In the genomic region with DNA sequence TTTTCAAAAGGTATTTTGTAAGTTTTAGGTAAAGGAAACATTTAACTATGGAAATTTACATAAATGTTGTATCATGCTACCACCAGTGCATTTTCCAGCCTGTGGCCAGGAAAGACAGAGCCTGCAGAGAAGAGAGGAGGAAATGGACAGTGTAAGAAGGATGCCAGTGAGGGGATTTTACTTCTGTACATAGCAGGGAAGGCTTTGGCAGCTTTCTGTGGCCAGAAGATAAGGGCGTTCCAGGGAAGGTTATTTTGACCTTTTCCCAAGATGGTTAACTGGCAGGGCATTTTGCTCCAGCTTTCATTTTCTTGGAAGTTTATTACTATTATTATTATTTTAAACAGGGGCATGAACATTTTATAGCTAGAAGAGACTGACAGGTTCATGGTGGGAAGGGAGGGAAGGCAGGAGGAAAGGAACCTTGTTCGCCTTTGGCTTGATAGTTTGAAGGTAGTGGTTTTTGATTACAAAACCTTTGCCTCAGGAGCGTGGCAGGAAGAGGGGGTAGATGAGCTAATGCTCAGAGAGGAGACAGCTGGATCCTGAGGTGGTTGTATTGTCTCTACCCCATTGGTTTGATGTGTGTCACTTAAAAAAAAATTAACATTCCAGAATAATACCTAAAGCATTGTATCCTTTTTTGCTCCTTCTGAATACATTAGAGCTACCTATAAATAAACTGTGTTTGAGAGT, we compare ENCODE assay signal across 16 cellular contexts. TPM values are rescaled to one million over a fixed set of nuclear protein-coding genes. Genes with fewer than 3 reads are reported as not detected.
A peak's percentile ranks its signal among the peaks of the same experiment; 100 is the strongest.
DNase-seq lines count a peak whose midpoint lies in the region; ATAC-seq and TF ChIP-seq lines count a peak whose summit lies in the region.
"Had no signal": no experiment of that assay in that cellular context is flagged by ENCODE, and none has a peak within 500 bp of the region (broad histone marks: within the 10 kb centered on the region; RNA-seq: fewer than 3 reads in every experiment).

No MANE protein-coding gene starts in this region.

- peaks cover 14% of the 10 kb centered on the region for H4K20me1 ChIP-seq in DND-41 (ENCODE audit: insufficient read depth, low read length)

- ATAC-seq in DND-41 (ENCODE audit: insufficient read depth, low read depth), result no peak
- ATAC-seq in GM18502 (IDR thresholded peaks at IDR 0.05; ENCODE audit: poor library complexity, unreplicated experiment), result no peak
- ATAC-seq: foreskin keratinocyte had no signal

- no peaks in the 10 kb centered on the region; the same call in 1 of the 2 replicates for H3K36me3 ChIP-seq in DND-41 (ENCODE audit: insufficient read depth, low read length)

- no peaks in the 10 kb centered on the region for H3K27me3 ChIP-seq in DND-41 (ENCODE audit: insufficient read depth, low read length, poor library complexity)
- H3K27me3 ChIP-seq: foreskin keratinocyte had no signal

- H2AFZ ChIP-seq in DND-41 (ENCODE audit: low read depth, low read length), result no peak overlapping the region

- H3K9ac ChIP-seq in DND-41 (ENCODE audit: low read depth, low read length), result no peak overlapping the region

- H3K4me1 ChIP-seq in DND-41 (ENCODE audit: insufficient read depth, low read length), result peaks cover 44% of the 10 kb centered on the region

- no peak overlapping the region for H3K27ac ChIP-seq in DND-41 (ENCODE audit: low read length)
- H3K27ac ChIP-seq: foreskin keratinocyte had no signal

- no peak overlapping the region for H3K4me3 ChIP-seq in DND-41 (ENCODE audit: low read depth in 1 of 2, low read length in 2 of 2)
- H3K4me3 ChIP-seq in Jurkat, Clone E6-1 (ENCODE audit: low read length), result no peak overlapping the region
- H3K4me3 ChIP-seq in cardiac fibroblast (replicated peaks in 1 of 2; ENCODE audit: low read depth in 2 of 2, low read length in 2 of 2), result no peak overlapping the region
- H3K4me3 ChIP-seq: lung had no signal

- DNase-seq in DND-41 (peak; percentile 24), cardiac fibroblast (ENCODE audit: low read depth in 2 of 2) (peak; percentile 15 to 19), lung microvascular endothelial cell (ENCODE audit: low read depth in 2 of 2) (peak; percentile 7 to 31), SK-N-DZ (ENCODE audit: low spot score) (no peak), OCI-M2 (lab: John Stamatoyannopoulos, UW; ENCODE audit: unreplicated experiment) (no peak), NCI-H2171 treated with DMSO at 0.1 percent for 48 hours (lab: John Stamatoyannopoulos, UW) (no peak)
- DNase-seq in Jurkat, Clone E6-1 (ENCODE audit: low read depth, low spot score), result peak; percentile 58
- DNase-seq: activated CD4-positive, alpha-beta T cell treated with anti-CD3 and anti-CD28 coated beads, Interleukin-2, amount 10 ng/mL, durations not matched to agents 7 days and 5 days; activated CD8-positive, alpha-beta memory T cell treated with anti-CD3 and anti-CD28 coated beads, Interleukin-2, amount 50 U/mL, for 4 hours; anterior cingulate cortex; NCI-H1417 treated with DMSO at 0.1 percent for 48 hours; stimulated activated CD4-positive, alpha-beta T cell treated with anti-CD3 and anti-CD28 coated beads, Interleukin-4, amount 100 ng/mL, for 1 hour; SW 1271 had no signal

- peak overlapping the region; percentile 30; the same call in 1 of the 2 replicates for H3K4me2 ChIP-seq in DND-41 (ENCODE audit: insufficient read depth, low read length)

- no peaks in the 10 kb centered on the region for H3K9me3 ChIP-seq in DND-41 (ENCODE audit: insufficient read depth, low read length, severe bottlenecking)

- H3K79me2 ChIP-seq in DND-41 (ENCODE audit: insufficient read depth, low read length), result peaks cover 48% of the 10 kb centered on the region

- TF ChIP-seq CTCF in DND-41 (IDR thresholded peaks at IDR 0.05; ENCODE audit: borderline replicate concordance, extremely low read depth, low read length, poor library complexity, severe bottlenecking), result no peak
- TF ChIP-seq CTCF in cardiac fibroblast (IDR thresholded peaks at IDR 0.05; ENCODE audit: low read depth, low read length), result no peak

RNA-seq across cellular contexts. Expression of a gene that starts 4.1 kb away (rescaled TPM):
- 47.1 TPM for polyA plus RNA-seq in Jurkat, Clone E6-1 (2012; ENCODE audit: insufficient read depth, insufficient read length)
- total RNA-seq in lung microvascular endothelial cell, result 8.1 and 10.1 TPM in 2 replicates
- polyA plus RNA-seq in SK-N-DZ (2014; cell fraction: cytosol; rRNA removed), result 52.9 and 57.6 TPM in 2 replicates
- 26.7 and 29.1 TPM in 2 replicates for polyA plus RNA-seq in SK-N-DZ (2014; cell fraction: nucleus; rRNA removed)

Comparison
In these comparisons a context has a peak if more than half of its experiments do, and no peak if none do; other contexts are left out.
1. DNase-seq: peak in DND-41 (single experiment), Jurkat, Clone E6-1 (single experiment), cardiac fibroblast (2 of 2) and lung microvascular endothelial cell (2 of 2); none in SK-N-DZ (single experiment), OCI-M2 (single experiment) and NCI-H2171 treated with DMSO at 0.1 percent for 48 hours (single experiment).